In genomic region chr6:149346075-149346474, GRCh38 we compare ENCODE assay signal across 17 cellular contexts. TPM values are rescaled to one million over a fixed set of nuclear protein-coding genes. Genes with fewer than 3 reads are reported as not detected.
A peak's percentile ranks its signal among the peaks of the same experiment; 100 is the strongest.
DNase-seq lines count a peak whose midpoint lies in the region; ATAC-seq lines count a peak whose summit lies in the region.
"Had no signal": no experiment of that assay in that cellular context is flagged by ENCODE, and none has a peak within 500 bp of the region (broad histone marks: within the 10 kb centered on the region; RNA-seq: fewer than 3 reads in every experiment).

No MANE protein-coding gene starts in this region.

- H3K36me3 Mint-ChIP-seq in activated T-cell treated with anti-CD3 and anti-CD28 coated beads, Interleukin-2, amount 50 U/mL, for 72 hours (ENCODE audit: insufficient read depth in 2 of 2): peaks cover 6 to 27% of the 10 kb centered on the region in 2 donors
- H3K36me3 Mint-ChIP-seq in T-cell: peaks cover 32% of the 10 kb centered on the region
- peaks cover 51% of the 10 kb centered on the region for H3K36me3 Mint-ChIP-seq in activated naive CD8-positive, alpha-beta T cell treated with anti-CD3 and anti-CD28 coated beads for 36 hours
- H3K36me3 Mint-ChIP-seq in stimulated activated effector memory CD8-positive, alpha-beta T cell treated with anti-CD3 and anti-CD28 coated beads, Interleukin-12 subunit alpha, Interleukin-12 subunit beta, amount 100 ng/mL, for 72 hours: peaks cover 96% of the 10 kb centered on the region

- no peaks in the 10 kb centered on the region for H3K27me3 Mint-ChIP-seq in activated T-cell treated with anti-CD3 and anti-CD28 coated beads, Interleukin-2, amount 50 U/mL, for 72 hours (ENCODE audit: low read depth)
- no peaks in the 10 kb centered on the region for H3K27me3 Mint-ChIP-seq in T-cell
- H3K27me3 Mint-ChIP-seq in activated naive CD8-positive, alpha-beta T cell treated with anti-CD3 and anti-CD28 coated beads for 36 hours: no peaks in the 10 kb centered on the region

- no peaks in the 10 kb centered on the region for H3K9me3 Mint-ChIP-seq in activated T-cell treated with anti-CD3 and anti-CD28 coated beads, Interleukin-2, amount 50 U/mL, for 72 hours
- H3K9me3 Mint-ChIP-seq in T-cell: no peaks in the 10 kb centered on the region
- peaks cover 2% of the 10 kb centered on the region for H3K9me3 Mint-ChIP-seq in activated naive CD8-positive, alpha-beta T cell treated with anti-CD3 and anti-CD28 coated beads for 36 hours
- no peaks in the 10 kb centered on the region for H3K9me3 Mint-ChIP-seq in stimulated activated effector memory CD8-positive, alpha-beta T cell treated with anti-CD3 and anti-CD28 coated beads, Interleukin-12 subunit alpha, Interleukin-12 subunit beta, amount 100 ng/mL, for 72 hours

- CTCF ChIA-PET in T-cell (lab: Charles Lee): interaction anchor here in 1 of 2 donors (0.7 to 1.5 kb wide), 2 partner anchors 13 to 43 kb away, joined by 3 to 4 read pairs; no protein-coding TSS in a partner anchor

- ATAC-seq in activated T-cell treated with anti-CD3 and anti-CD28 coated beads, Interleukin-2, amount 50 U/mL, for 72 hours (replicated peaks in 1 of 2): no peak
- no peak for ATAC-seq in T-cell (replicated peaks in 1 of 4)
- no peak for ATAC-seq in stimulated activated effector memory CD8-positive, alpha-beta T cell treated with anti-CD3 and anti-CD28 coated beads, Interleukin-12 subunit alpha, Interleukin-12 subunit beta, amount 100 ng/mL, for 72 hours
- ATAC-seq: PC-3 had no signal

- H3K27ac Mint-ChIP-seq in activated T-cell treated with anti-CD3 and anti-CD28 coated beads, Interleukin-2, amount 50 U/mL, for 72 hours: peak overlapping the region; percentile 35
- H3K27ac Mint-ChIP-seq in T-cell: peak overlapping the region; percentile 44 to 68
- peak overlapping the region; percentile 50 for H3K27ac Mint-ChIP-seq in activated naive CD8-positive, alpha-beta T cell treated with anti-CD3 and anti-CD28 coated beads for 36 hours
- peak overlapping the region; percentile 15 for H3K27ac Mint-ChIP-seq in stimulated activated effector memory CD8-positive, alpha-beta T cell treated with anti-CD3 and anti-CD28 coated beads, Interleukin-12 subunit alpha, Interleukin-12 subunit beta, amount 100 ng/mL, for 72 hours

- no peak overlapping the region for H3K4me3 Mint-ChIP-seq in activated T-cell treated with anti-CD3 and anti-CD28 coated beads, Interleukin-2, amount 50 U/mL, for 72 hours
- H3K4me3 Mint-ChIP-seq in T-cell: peak overlapping the region in 1 of 3 donors; percentile 8
- H3K4me3 Mint-ChIP-seq in activated naive CD8-positive, alpha-beta T cell treated with anti-CD3 and anti-CD28 coated beads for 36 hours: no peak overlapping the region
- no peak overlapping the region for H3K4me3 Mint-ChIP-seq in stimulated activated effector memory CD8-positive, alpha-beta T cell treated with anti-CD3 and anti-CD28 coated beads, Interleukin-12 subunit alpha, Interleukin-12 subunit beta, amount 100 ng/mL, for 72 hours

- POLR2A ChIA-PET in T-cell (lab: Charles Lee): interaction anchor here (0.5 to 1.2 kb wide), 2 partner anchors 21 to 24 kb away, joined by 3 to 6 read pairs; no protein-coding TSS in a partner anchor

- H3K4me1 Mint-ChIP-seq in activated T-cell treated with anti-CD3 and anti-CD28 coated beads, Interleukin-2, amount 50 U/mL, for 72 hours (ENCODE audit: low read depth): peaks cover 81% of the 10 kb centered on the region
- peaks cover 78 to 82% (median 82%) of the 10 kb centered on the region in 3 donors for H3K4me1 Mint-ChIP-seq in T-cell
- peaks cover 60% of the 10 kb centered on the region for H3K4me1 Mint-ChIP-seq in activated naive CD8-positive, alpha-beta T cell treated with anti-CD3 and anti-CD28 coated beads for 36 hours
- H3K4me1 Mint-ChIP-seq in stimulated activated effector memory CD8-positive, alpha-beta T cell treated with anti-CD3 and anti-CD28 coated beads, Interleukin-12 subunit alpha, Interleukin-12 subunit beta, amount 100 ng/mL, for 72 hours: peaks cover 55% of the 10 kb centered on the region

- no peak for DNase-seq in activated T-cell treated with anti-CD3 and anti-CD28 coated beads, Interleukin-2, amount 50 U/mL, for 72 hours
- no peak for DNase-seq in activated T-cell treated with anti-CD3 and anti-CD28 coated beads, Interleukin-2, amount 50 U/mL, for 1 hour
- DNase-seq in T-cell: no peak
- no peak for DNase-seq in activated naive CD8-positive, alpha-beta T cell treated with anti-CD3 and anti-CD28 coated beads for 36 hours
- DNase-seq in stimulated activated effector memory CD8-positive, alpha-beta T cell treated with anti-CD3 and anti-CD28 coated beads, Interleukin-12 subunit alpha, Interleukin-12 subunit beta, amount 100 ng/mL, for 72 hours (ENCODE audit: low spot score in 2 of 2): no peak
- DNase-seq in NK-92 treated with Interleukin-12 subunit alpha and Interleukin-12 subunit beta, amount 100 ng/mL, for 24 hours (lab: John Stamatoyannopoulos, UW): no peak
- no peak for DNase-seq in MV-4-11 (lab: John Stamatoyannopoulos, UW)
- DNase-seq: ACHN, COR-L47, DMS 273 treated with DMSO at 0.1 percent for 48 hours, NCI-H1048, NCI-H1436, NCI-H1930, NCI-H226, NCI-H524, NCI-H82, PC-3 had no signal

RNA-seq across cellular contexts. Expression of gene TAB2, which starts 28.6 kb away (rescaled TPM):
- 100 to 1,000 TPM; 118 to 125 TPM for total RNA-seq in activated T-cell treated with anti-CD3 and anti-CD28 coated beads, Interleukin-2, amount 50 U/mL, for 72 hours
- 100 to 1,000 TPM; 128 to 160 (median 146) TPM for total RNA-seq in T-cell
- total RNA-seq in activated naive CD8-positive, alpha-beta T cell treated with anti-CD3 and anti-CD28 coated beads for 36 hours: 10 to 100 TPM; 55.5 to 56.1 TPM

RNA-seq across cellular contexts. Expression of gene SUMO4, which starts 54.0 kb away (rescaled TPM):
- 1 to 10 TPM; 5.4 to 7.2 TPM for total RNA-seq in activated T-cell treated with anti-CD3 and anti-CD28 coated beads, Interleukin-2, amount 50 U/mL, for 72 hours
- total RNA-seq in T-cell: 10 to 100 TPM in 1 of 5 donors, 1 to 10 TPM in 4; 5.7 to 11.4 (median 8.5) TPM
- 1 to 10 TPM; 2.3 to 2.6 TPM for total RNA-seq in activated naive CD8-positive, alpha-beta T cell treated with anti-CD3 and anti-CD28 coated beads for 36 hours
